In the genomic region with DNA sequence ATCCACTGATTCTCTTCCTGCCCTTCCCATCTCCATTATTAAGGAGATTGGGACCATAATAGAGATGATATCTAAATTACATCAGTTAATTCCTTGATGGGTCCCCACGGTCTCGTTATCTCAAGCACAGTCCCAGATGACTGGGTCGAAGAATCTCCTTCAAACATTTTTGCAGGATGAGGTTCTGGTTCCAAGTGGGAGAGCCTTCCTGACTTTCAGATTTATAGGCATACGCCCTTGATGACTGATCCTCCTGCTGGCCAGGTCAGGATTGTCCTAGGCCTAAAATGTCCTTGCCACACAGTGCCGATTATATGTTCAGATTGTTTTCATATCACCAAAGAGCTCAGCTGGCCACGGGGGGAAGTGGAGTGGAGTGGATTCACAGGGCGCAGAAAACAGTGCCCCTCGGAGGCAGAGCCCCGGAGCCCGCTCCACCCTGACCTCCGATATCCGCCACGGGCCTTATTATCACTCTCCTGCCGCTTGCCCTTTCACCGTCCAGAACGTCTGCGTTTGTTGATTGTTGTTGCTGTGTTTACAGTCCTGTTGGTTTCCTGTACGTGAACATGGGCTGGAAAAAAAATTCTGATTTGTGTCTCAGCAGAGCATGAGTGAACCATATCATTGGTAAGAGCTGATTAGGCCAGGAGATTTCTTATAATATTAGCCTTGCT, we compare ENCODE assay signal across 14 cellular contexts. TPM values are rescaled to one million over a fixed set of nuclear protein-coding genes. Genes with fewer than 3 reads are reported as not detected.
DNase-seq lines count a peak whose midpoint lies in the region; ATAC-seq and TF ChIP-seq lines count a peak whose summit lies in the region.
"Had no signal": no experiment of that assay in that cellular context is flagged by ENCODE, and none has a peak within 500 bp of the region (broad histone marks: within the 10 kb centered on the region; RNA-seq: fewer than 3 reads in every experiment).

No MANE protein-coding gene starts in this region.

- WGBS in heart right ventricle, 2 donors = 61 to 67% methylated on average over 18 of the region's 18 CpGs
- 74% methylated on average over 17 of the region's 18 CpGs for WGBS in right lobe of liver (ENCODE audit: insufficient coverage, low coverage, low lambda C conversion rate, missing lambda C conversion rate)

- H3K27me3 ChIP-seq in heart right ventricle (peaks cover 0 to 60% (median 34%) of the 10 kb centered on the region in 7 donors), left ventricle myocardium inferior (ENCODE audit: low read depth) (peaks cover 75% of the 10 kb centered on the region), right lobe of liver (peaks cover 0 to 7% of the 10 kb centered on the region in 2 donors)

- H3K4me3 ChIP-seq in heart right ventricle (no peak overlapping the region), left ventricle myocardium inferior (no peak overlapping the region), right lobe of liver (no peak overlapping the region)
- H3K4me3 ChIP-seq: GM23338 had no signal

- H3K36me3 ChIP-seq in heart right ventricle (no peaks in the 10 kb centered on the region), left ventricle myocardium inferior (no peaks in the 10 kb centered on the region), right lobe of liver (no peaks in the 10 kb centered on the region)

- H3K4me1 ChIP-seq in heart right ventricle = peaks cover 0 to 21% (median 3%) of the 10 kb centered on the region in 9 donors
- peaks cover 19% of the 10 kb centered on the region for H3K4me1 ChIP-seq in left ventricle myocardium inferior
- no peaks in the 10 kb centered on the region for H3K4me1 ChIP-seq in right lobe of liver

- H3K9me3 ChIP-seq in heart right ventricle (no peaks in the 10 kb centered on the region), left ventricle myocardium inferior (replicated peaks) (no peaks in the 10 kb centered on the region), right lobe of liver (no peaks in the 10 kb centered on the region)

- ATAC-seq in heart right ventricle = peak in 7 of 8 donors; percentile 55 to 82 (median 65)
- ATAC-seq in right lobe of liver = peak; percentile 69 to 80 (median 75)
- ATAC-seq in HG02973 (IDR thresholded peaks at IDR 0.05; ENCODE audit: unreplicated experiment) = no peak
- ATAC-seq in HG03342 (IDR thresholded peaks at IDR 0.05; ENCODE audit: unreplicated experiment) = no peak
- ATAC-seq: GM23338 had no signal

- peak overlapping the region in 3 of 10 donors; percentile 1 to 61 (median 27) for H3K27ac ChIP-seq in heart right ventricle
- peak overlapping the region; percentile 65 for H3K27ac ChIP-seq in left ventricle myocardium inferior (replicated peaks)
- no peak overlapping the region for H3K27ac ChIP-seq in right lobe of liver
- H3K27ac ChIP-seq: C4-2B had no signal

- intact Hi-C loops in heart right ventricle (cut with DNase I) (no loop called here), cardiac septum (cut with DNase I) (no loop called here), left ventricle myocardium inferior (cut with micrococcal nuclease) (no loop called here), right lobe of liver (cut with DNase I) (no loop called here)

- TF ChIP-seq POLR2A in right lobe of liver (IDR thresholded peaks at IDR 0.05) = no peak

- DNase-seq in heart right ventricle = no peak
- no peak for DNase-seq in cardiac septum (ENCODE audit: low spot score)
- DNase-seq in left ventricle myocardium inferior = no peak
- peak in 1 of 3 donors; percentile 53 for DNase-seq in right lobe of liver
- no peak for DNase-seq in epidermal melanocyte (ENCODE audit: insufficient read length, low spot score)
- DNase-seq: CD4-positive, alpha-beta memory T cell; DMS153; DMS79 treated with DMSO at 0.1 percent for 48 hours; EL; H7 had no signal

- TF ChIP-seq CTCF in heart right ventricle (IDR thresholded peaks at IDR 0.05) (no peak), left ventricle myocardium inferior (IDR thresholded peaks at IDR 0.05; ENCODE audit: borderline replicate concordance) (no peak), right lobe of liver (IDR thresholded peaks at IDR 0.05) (no peak)

RNA-seq across cellular contexts. Expression of gene BMP6, which starts 8.9 kb away (rescaled TPM):
- total RNA-seq in heart right ventricle (1 to 10 TPM; 1.3 to 4.1 (median 2.6) TPM), cardiac septum (2.9 TPM), left ventricle myocardium inferior (5.2 TPM), right lobe of liver (1 to 10 TPM; 1.8 to 4.4 (median 2.6) TPM)
- polyA plus RNA-seq in heart right ventricle = 1 to 10 TPM in 1 of 2 donors, under 1 TPM in 1; 0.59 to 3.4 TPM
- total RNA-seq: CD4-positive, alpha-beta memory T cell had no signal

Comparison
In these comparisons a context has a peak if more than half of its experiments do, and no peak if none do; other contexts are left out.
1. ATAC-seq: peak in heart right ventricle (7 of 8) and right lobe of liver (4 of 4); none in HG02973 (single experiment) and HG03342 (single experiment).